Comparison of ENCODE assay signal across 15 cellular contexts in genomic region chr5:173582198-173583092, GRCh38. TPM values are rescaled to one million over a fixed set of nuclear protein-coding genes. Genes with fewer than 3 reads are reported as not detected.
DNase-seq lines count a peak whose midpoint lies in the region; ATAC-seq and TF ChIP-seq lines count a peak whose summit lies in the region.
"Had no signal": no experiment of that assay in that cellular context is flagged by ENCODE, and none has a peak within 500 bp of the region (broad histone marks: within the 10 kb centered on the region; RNA-seq: fewer than 3 reads in every experiment).

No MANE protein-coding gene starts in this region.

- no peak for TF ChIP-seq EP300 in tibial nerve (IDR thresholded peaks at IDR 0.05)

- no peak overlapping the region for H3K27ac ChIP-seq in prostate gland
- no peak overlapping the region for H3K27ac ChIP-seq in tibial nerve
- H3K27ac ChIP-seq: SK-N-MC had no signal

- H3K27me3 Mint-ChIP-seq in nephron (ENCODE audit: low read depth) = peaks cover 8% of the 10 kb centered on the region
- H3K27me3 Mint-ChIP-seq in activated CD8-positive, alpha-beta memory T cell treated with anti-CD3 and anti-CD28 coated beads, Interleukin-2, amount 10 ng/mL, durations not matched to agents 7 days and 5 days = no peaks in the 10 kb centered on the region

- H3K27me3 ChIP-seq in BJ (ENCODE audit: control insufficient read depth, insufficient read depth, low read length) (no peaks in the 10 kb centered on the region), prostate gland (replicated peaks; ENCODE audit: insufficient read depth) (no peaks in the 10 kb centered on the region), tibial nerve (no peaks in the 10 kb centered on the region)

- TF ChIP-seq CTCF in BJ (IDR thresholded peaks at IDR 0.05; ENCODE audit: insufficient read depth, low read depth, low read length) (no peak), fibroblast of mammary gland (conservative IDR thresholded peaks at IDR 0.05; ENCODE audit: control insufficient read depth, insufficient read depth, low read depth, low read length) (no peak), nephron (IDR thresholded peaks at IDR 0.05; ENCODE audit: unreplicated experiment in 3 of 3) (no peak), prostate gland (IDR thresholded peaks at IDR 0.05) (no peak), tibial nerve (IDR thresholded peaks at IDR 0.05) (no peak)

- POLR2A ChIA-PET in BJ (lab: Charles Lee) = no interaction called here

- peaks cover 26% of the 10 kb centered on the region for H3K9me3 Mint-ChIP-seq in nephron
- H3K9me3 Mint-ChIP-seq in activated CD8-positive, alpha-beta memory T cell treated with anti-CD3 and anti-CD28 coated beads, Interleukin-2, amount 10 ng/mL, durations not matched to agents 7 days and 5 days (ENCODE audit: low read depth) = peaks cover 5% of the 10 kb centered on the region

- WGBS in prostate gland = 73% methylated on average over 13 of the region's 13 CpGs
- 58 to 62% methylated on average over 13 of the region's 13 CpGs for WGBS in tibial nerve, 2 donors

- peaks cover 33% of the 10 kb centered on the region for H3K36me3 Mint-ChIP-seq in nephron (ENCODE audit: low read depth)
- no peaks in the 10 kb centered on the region for H3K36me3 Mint-ChIP-seq in activated CD8-positive, alpha-beta memory T cell treated with anti-CD3 and anti-CD28 coated beads, Interleukin-2, amount 10 ng/mL, durations not matched to agents 7 days and 5 days

- H3K4me1 Mint-ChIP-seq in nephron = peaks cover 37% of the 10 kb centered on the region
- no peaks in the 10 kb centered on the region for H3K4me1 Mint-ChIP-seq in activated CD8-positive, alpha-beta memory T cell treated with anti-CD3 and anti-CD28 coated beads, Interleukin-2, amount 10 ng/mL, durations not matched to agents 7 days and 5 days
- H3K4me1 Mint-ChIP-seq: activated naive CD8-positive, alpha-beta T cell treated with anti-CD3 and anti-CD28 coated beads for 36 hours; naive B cell had no signal

- H3K4me3 ChIP-seq in BJ (ENCODE audit: low read depth, low read length) (no peak overlapping the region), fibroblast of mammary gland (ENCODE audit: control insufficient read depth, low read depth, low read length) (no peak overlapping the region), prostate gland (no peak overlapping the region), tibial nerve (no peak overlapping the region)
- H3K4me3 ChIP-seq: SK-N-MC had no signal

- H3K36me3 ChIP-seq in BJ (ENCODE audit: control insufficient read depth, insufficient read depth, low read length) (no peaks in the 10 kb centered on the region), prostate gland (no peaks in the 10 kb centered on the region), tibial nerve (peaks cover 0 to 8% (median 0%) of the 10 kb centered on the region in 3 donors)

- no peaks in the 10 kb centered on the region for H3K9me3 ChIP-seq in prostate gland
- peaks cover 0 to 30% (median 6%) of the 10 kb centered on the region in 4 donors for H3K9me3 ChIP-seq in tibial nerve

- intact Hi-C loops in prostate gland (cut with DNase I) = no loop called here

- TF ChIP-seq POLR2A in prostate gland (IDR thresholded peaks at IDR 0.05) (no peak), tibial nerve (IDR thresholded peaks at IDR 0.05) (no peak)

- H3K4me1 ChIP-seq in prostate gland (replicated peaks) (no peaks in the 10 kb centered on the region), tibial nerve (peaks cover 0 to 8% (median 0%) of the 10 kb centered on the region in 4 donors)

- peak; percentile 48 for ATAC-seq in HG03354 (IDR thresholded peaks at IDR 0.05; ENCODE audit: poor library complexity, severe bottlenecking, unreplicated experiment)
- no peak for ATAC-seq in activated CD8-positive, alpha-beta memory T cell treated with anti-CD3 and anti-CD28 coated beads, Interleukin-2, amount 10 ng/mL, durations not matched to agents 7 days and 5 days
- ATAC-seq: left colon had no signal

- CTCF ChIA-PET in BJ (lab: Yijun Ruan, JAX) = interaction anchor here (0.5 to 3.2 kb wide), 13 partner anchors 8 to 389 kb away, joined by 3 to 22 read pairs (median 3); no protein-coding TSS in a partner anchor
- CTCF ChIA-PET in activated CD8-positive, alpha-beta memory T cell treated with anti-CD3 and anti-CD28 coated beads, Interleukin-2, amount 10 ng/mL, durations not matched to agents 7 days and 5 days (lab: Charles Lee) = interaction anchor here (0.6 to 1.8 kb wide), 5 partner anchors 9 to 390 kb away, joined by 3 to 7 read pairs (median 3); no protein-coding TSS in a partner anchor

- no peak overlapping the region for H3K4me3 Mint-ChIP-seq in nephron
- H3K4me3 Mint-ChIP-seq in activated CD8-positive, alpha-beta memory T cell treated with anti-CD3 and anti-CD28 coated beads, Interleukin-2, amount 10 ng/mL, durations not matched to agents 7 days and 5 days = no peak overlapping the region
- H3K4me3 Mint-ChIP-seq: activated naive CD8-positive, alpha-beta T cell treated with anti-CD3 and anti-CD28 coated beads for 36 hours had no signal

- H3K27ac Mint-ChIP-seq in nephron = peak overlapping the region; percentile 44 to 67 (median 66)
- H3K27ac Mint-ChIP-seq in activated CD8-positive, alpha-beta memory T cell treated with anti-CD3 and anti-CD28 coated beads, Interleukin-2, amount 10 ng/mL, durations not matched to agents 7 days and 5 days = no peak overlapping the region
- H3K27ac Mint-ChIP-seq: activated naive CD8-positive, alpha-beta T cell treated with anti-CD3 and anti-CD28 coated beads for 36 hours had no signal

- DNase-seq in BJ (ENCODE audit: low read depth) (peak; percentile 30), fibroblast of mammary gland (ENCODE audit: low read depth) (peak; percentile 52), cortex of kidney (lab: John Stamatoyannopoulos, UW) (no peak), prostate gland (ENCODE audit: low spot score) (no peak), tibial nerve (ENCODE audit: low spot score in 2 of 2) (no peak)
- DNase-seq in activated CD8-positive, alpha-beta memory T cell treated with anti-CD3 and anti-CD28 coated beads, Interleukin-2, amount 10 ng/mL, durations not matched to agents 7 days and 5 days = no peak
- DNase-seq: AML-193, naive B cell, NCI-H1048, NCI-H748 treated with DMSO at 0.1 percent for 48 hours had no signal

RNA-seq across cellular contexts. Expression of gene BOD1, which starts 34.0 kb away (rescaled TPM):
- 51.5 and 61.5 TPM in 2 replicates for polyA plus RNA-seq in BJ (2011; rRNA removed)
- polyA minus RNA-seq in BJ (2011; rRNA and poly(A)+ RNA removed) = 17.6 and 30.3 TPM in 2 replicates
- total RNA-seq in activated CD8-positive, alpha-beta memory T cell treated with anti-CD3 and anti-CD28 coated beads, Interleukin-2, amount 10 ng/mL, durations not matched to agents 7 days and 5 days = 10 to 100 TPM; 15.5 to 18.5 TPM
- total RNA-seq in prostate gland (10 to 100 TPM; 51.1 to 52.8 TPM), tibial nerve (10 to 100 TPM; 37.3 to 55.1 (median 44.7) TPM)

Comparison
In these comparisons a context has a peak if more than half of its experiments do, and no peak if none do; other contexts are left out.
1. DNase-seq: peak in BJ (single experiment) and fibroblast of mammary gland (single experiment); none in cortex of kidney (single experiment), activated CD8-positive, alpha-beta memory T cell treated with anti-CD3 and anti-CD28 coated beads, Interleukin-2, amount 10 ng/mL, durations not matched to agents 7 days and 5 days (single experiment), prostate gland (single experiment) and tibial nerve (0 of 2).